Comparison of ENCODE assay signal across 30 cellular contexts in the genomic region with DNA sequence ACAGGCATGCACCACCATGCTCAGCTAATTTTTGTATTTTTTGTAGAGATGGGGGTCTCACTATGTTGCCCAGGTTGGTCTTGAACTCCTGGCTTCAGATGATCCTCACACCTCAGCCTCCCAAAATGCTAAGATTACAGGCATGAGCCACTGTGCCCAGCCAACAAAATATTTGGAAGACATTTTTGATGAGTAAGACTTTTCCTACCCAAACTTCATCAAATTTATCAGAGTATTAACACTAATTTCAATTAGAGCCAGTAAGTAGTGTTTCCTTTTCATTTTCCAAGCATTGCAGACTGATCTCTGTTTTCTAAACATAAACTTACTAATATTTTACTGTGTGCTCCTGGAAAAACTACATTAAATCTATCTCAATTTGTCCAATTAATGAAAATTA. TPM values are rescaled to one million over a fixed set of nuclear protein-coding genes. Genes with fewer than 3 reads are reported as not detected.
"Had no signal": no experiment of that assay in that cellular context is flagged by ENCODE, and none has a peak within 500 bp of the region (broad histone marks: within the 10 kb centered on the region; RNA-seq: fewer than 3 reads in every experiment).

No MANE protein-coding gene starts in this region.

- H3K27ac ChIP-seq: hepatocyte, left ventricle myocardium inferior, pancreas, prostate gland, sigmoid colon, suprapubic skin, thoracic aorta, tibial artery, upper lobe of right lung had no signal

- H3K9me3 Mint-ChIP-seq: nephron had no signal

- H3K27ac Mint-ChIP-seq: nephron; stimulated activated memory B cell treated with anti-CD40 and anti-IgM and Interleukin-4, amounts not matched to agents 10 μg/mL and 1 μg/mL and 100 μg/mL, for 72 hours had no signal

- H3K4me3 Mint-ChIP-seq: nephron; neural crest cell; stimulated activated memory B cell treated with anti-CD40 and anti-IgM and Interleukin-4, amounts not matched to agents 10 μg/mL and 1 μg/mL and 100 μg/mL, for 72 hours had no signal

- DNase-seq: islet precursor cell; left ventricle myocardium inferior; midbrain; mucosa of descending colon; naive thymus-derived CD4-positive, alpha-beta T cell; nucleus accumbens; pancreas; posterior cingulate gyrus; retina; right cardiac atrium; sigmoid colon; small intestine; spleen; stimulated activated CD4-positive, alpha-beta T cell treated with anti-CD3 and anti-CD28 coated beads, Interleukin-4, amount 100 ng/mL, for 24 hours; stimulated activated naive CD4-positive, alpha-beta T cell treated with Interleukin-2 at 50 U/mL for 16 hours; tibial artery; trophoblast cell; upper lobe of right lung had no signal

- H3K4me3 ChIP-seq: hepatocyte, left ventricle myocardium inferior, lung, mucosa of descending colon, pancreas, prostate gland, sigmoid colon, spleen, suprapubic skin, thoracic aorta, tibial artery, upper lobe of right lung had no signal

- H3K9me3 ChIP-seq: left ventricle myocardium inferior, mucosa of descending colon, pancreas, prostate gland, sigmoid colon, spleen, suprapubic skin, thoracic aorta, tibial artery, upper lobe of right lung had no signal

- H3K27me3 Mint-ChIP-seq: stimulated activated memory B cell treated with anti-CD40 and anti-IgM and Interleukin-4, amounts not matched to agents 10 μg/mL and 1 μg/mL and 100 μg/mL, for 72 hours had no signal

- FAIRE-seq: pancreas, small intestine, urothelium cell line had no signal

- H3K36me3 Mint-ChIP-seq: stimulated activated memory B cell treated with anti-CD40 and anti-IgM and Interleukin-4, amounts not matched to agents 10 μg/mL and 1 μg/mL and 100 μg/mL, for 72 hours had no signal

- H3K4me2 ChIP-seq: hepatocyte had no signal

- ATAC-seq: mucosa of descending colon; naive thymus-derived CD4-positive, alpha-beta T cell; pancreas; right cardiac atrium; stimulated activated memory B cell treated with anti-CD40 and anti-IgM and Interleukin-4, amounts not matched to agents 10 μg/mL and 1 μg/mL and 100 μg/mL, for 72 hours; upper lobe of right lung had no signal

- H3K4me1 ChIP-seq: left ventricle myocardium inferior, pancreas, prostate gland, sigmoid colon, suprapubic skin, tibial artery, upper lobe of right lung had no signal

RNA-seq across cellular contexts. Expression of a gene that starts 1.4 kb away (rescaled TPM):
- total RNA-seq: hepatocyte, kidney epithelial cell, left ventricle myocardium inferior, mesenteric fat pad, myocyte, neural crest cell had no signal
- polyA plus RNA-seq: hepatocyte, pancreas, right cardiac atrium had no signal
